Comparison of ENCODE assay signal across 1 cellular context in the genomic region with DNA sequence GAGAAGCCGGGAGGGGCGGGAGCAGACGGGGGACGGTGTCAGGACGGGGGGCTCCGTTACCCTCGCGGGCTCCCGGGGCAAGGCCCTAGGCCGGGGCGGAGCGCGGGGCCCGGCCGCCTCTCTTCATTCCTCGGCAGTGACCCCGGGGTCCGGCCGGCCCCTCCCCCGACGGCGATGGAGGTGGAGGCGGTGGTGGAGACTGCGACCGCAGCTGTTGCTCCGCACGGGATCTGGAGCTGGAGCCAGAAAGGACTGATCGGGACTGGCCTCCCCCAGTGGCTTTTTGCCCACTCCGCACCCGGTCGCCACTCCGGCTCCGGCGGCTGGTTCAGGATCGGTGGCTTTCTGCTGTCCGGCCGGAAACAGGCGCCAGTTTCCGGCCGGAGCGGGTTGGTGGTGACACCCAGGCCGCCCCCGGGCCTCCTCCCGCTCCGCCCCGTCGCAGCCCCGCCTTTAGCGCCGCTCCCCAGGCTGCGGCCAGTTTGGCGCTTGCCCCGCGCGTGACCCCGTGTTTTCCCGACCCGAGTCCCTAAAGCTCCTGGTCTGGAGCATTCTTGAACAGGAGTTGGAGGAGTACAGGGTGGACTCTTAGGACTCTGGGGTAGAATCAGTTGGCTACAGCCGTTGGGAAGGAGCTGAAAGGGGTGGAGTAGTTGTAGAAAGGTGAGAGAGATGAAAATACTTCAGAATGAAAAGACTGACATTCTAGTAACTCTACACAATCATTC.
A peak's percentile ranks its signal among the peaks of the same experiment; 100 is the strongest.
TF ChIP-seq lines count a peak whose summit lies in the region.

A gene (minus strand): TSS at position 339 of the 728 bp plus-strand sequence. CDS start 33,216 bp downstream, outside the sequence.

TF ChIP-seq in HepG2, 621 proteins besides CTCF, POLR2A, EP300 and RAD21 (continued from another document and continues in another):
- TF ChIP-seq FLYWCH1 (CRISPR knock-in tag; IDR thresholded peaks at IDR 0.05) (no peak), CHD4 (IDR thresholded peaks at IDR 0.05; ENCODE audit: borderline replicate concordance, low read length) (no peak), ZNF564 (CRISPR knock-in tag; IDR thresholded peaks at IDR 0.05) (peak; percentile 57; the same call in 1 of the 2 replicates), SP4 (CRISPR knock-in tag; IDR thresholded peaks at IDR 0.05) (peak; percentile 55; the same call in 1 of the 2 replicates), ZNF567 (CRISPR knock-in tag; IDR thresholded peaks at IDR 0.05; ENCODE audit: borderline replicate concordance) (peak; percentile 76; the same call in 1 of the 2 replicates), ZNF670 (CRISPR knock-in tag; IDR thresholded peaks at IDR 0.05; ENCODE audit: borderline replicate concordance) (peak; percentile 89; the same call in 1 of the 2 replicates), ZZZ3 (CRISPR knock-in tag; IDR thresholded peaks at IDR 0.05; ENCODE audit: borderline replicate concordance) (peak; percentile 64; the same call in 1 of the 2 replicates), ZNF713 (CRISPR knock-in tag; IDR thresholded peaks at IDR 0.05) (no peak), TBX2 (CRISPR knock-in tag; IDR thresholded peaks at IDR 0.05; ENCODE audit: borderline replicate concordance) (peak; percentile 91), MATR3 (CRISPR knock-in tag; IDR thresholded peaks at IDR 0.05) (no peak), SALL2 (CRISPR knock-in tag; IDR thresholded peaks at IDR 0.05) (no peak; the same call in 1 of the 2 replicates), KLF15 (CRISPR knock-in tag; IDR thresholded peaks at IDR 0.05; ENCODE audit: borderline replicate concordance) (no peak; the same call in 1 of the 2 replicates), LCORL (IDR thresholded peaks at IDR 0.05) (no peak; the same call in 1 of the 2 replicates), LCORL (CRISPR knock-in tag; IDR thresholded peaks at IDR 0.05) (peak; percentile 77), KDM5B (CRISPR knock-in tag; IDR thresholded peaks at IDR 0.05; ENCODE audit: borderline replicate concordance) (peak; percentile 89), ZNF747 (CRISPR knock-in tag; IDR thresholded peaks at IDR 0.05; ENCODE audit: borderline replicate concordance) (0 out of 2 replicates have a peak, but pooled peaks have one; percentile 44), AGO1 (IDR thresholded peaks at IDR 0.05; ENCODE audit: low read depth, low read length, poor library complexity, severe bottlenecking) (peak; percentile 36), KMT2B (CRISPR knock-in tag; IDR thresholded peaks at IDR 0.05) (peak; percentile 96), TOPORS (CRISPR knock-in tag; IDR thresholded peaks at IDR 0.05) (peak; percentile 65; the same call in 1 of the 2 replicates), MYC (CRISPR knock-in tag; IDR thresholded peaks at IDR 0.05; ENCODE audit: borderline replicate concordance) (peak; percentile 72; the same call in 1 of the 2 replicates), ZNF382 (CRISPR knock-in tag; IDR thresholded peaks at IDR 0.05; ENCODE audit: borderline replicate concordance) (no peak), PHB2 (IDR thresholded peaks at IDR 0.05; ENCODE audit: partially characterized antibody) (no peak), PCBP1 (IDR thresholded peaks at IDR 0.05; ENCODE audit: borderline replicate concordance, low read depth, low read length) (0 out of 2 replicates have a peak, but pooled peaks have one; percentile 42), ZNF543 (CRISPR knock-in tag; IDR thresholded peaks at IDR 0.05) (peak; percentile 95), IKZF1 (IDR thresholded peaks at IDR 0.05) (no peak)
- TF ChIP-seq, protein P1, sequence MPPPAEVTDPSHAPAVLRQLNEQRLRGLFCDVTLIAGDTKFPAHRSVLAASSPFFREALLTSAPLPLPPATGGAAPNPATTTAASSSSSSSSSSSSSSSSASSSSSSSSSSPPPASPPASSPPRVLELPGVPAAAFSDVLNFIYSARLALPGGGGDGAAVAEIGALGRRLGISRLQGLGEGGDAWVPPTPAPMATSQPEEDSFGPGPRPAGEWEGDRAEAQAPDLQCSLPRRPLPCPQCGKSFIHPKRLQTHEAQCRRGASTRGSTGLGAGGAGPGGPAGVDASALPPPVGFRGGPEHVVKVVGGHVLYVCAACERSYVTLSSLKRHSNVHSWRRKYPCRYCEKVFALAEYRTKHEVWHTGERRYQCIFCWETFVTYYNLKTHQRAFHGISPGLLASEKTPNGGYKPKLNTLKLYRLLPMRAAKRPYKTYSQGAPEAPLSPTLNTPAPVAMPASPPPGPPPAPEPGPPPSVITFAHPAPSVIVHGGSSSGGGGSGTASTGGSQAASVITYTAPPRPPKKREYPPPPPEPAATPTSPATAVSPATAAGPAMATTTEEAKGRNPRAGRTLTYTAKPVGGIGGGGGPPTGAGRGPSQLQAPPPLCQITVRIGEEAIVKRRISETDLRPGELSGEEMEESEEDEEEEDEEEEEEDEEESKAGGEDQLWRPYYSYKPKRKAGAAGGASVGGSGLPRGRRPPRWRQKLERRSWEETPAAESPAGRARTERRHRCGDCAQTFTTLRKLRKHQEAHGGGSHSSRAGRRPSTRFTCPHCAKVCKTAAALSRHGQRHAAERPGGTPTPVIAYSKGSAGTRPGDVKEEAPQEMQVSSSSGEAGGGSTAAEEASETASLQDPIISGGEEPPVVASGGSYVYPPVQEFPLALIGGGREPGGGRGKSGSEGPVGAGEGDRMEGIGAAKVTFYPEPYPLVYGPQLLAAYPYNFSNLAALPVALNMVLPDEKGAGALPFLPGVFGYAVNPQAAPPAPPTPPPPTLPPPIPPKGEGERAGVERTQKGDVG (CRISPR knock-in tag; IDR thresholded peaks at IDR 0.05; ENCODE audit: borderline replicate concordance) = peak; percentile 53; the same call in 1 of the 2 replicates
- TF ChIP-seq, protein P2, sequence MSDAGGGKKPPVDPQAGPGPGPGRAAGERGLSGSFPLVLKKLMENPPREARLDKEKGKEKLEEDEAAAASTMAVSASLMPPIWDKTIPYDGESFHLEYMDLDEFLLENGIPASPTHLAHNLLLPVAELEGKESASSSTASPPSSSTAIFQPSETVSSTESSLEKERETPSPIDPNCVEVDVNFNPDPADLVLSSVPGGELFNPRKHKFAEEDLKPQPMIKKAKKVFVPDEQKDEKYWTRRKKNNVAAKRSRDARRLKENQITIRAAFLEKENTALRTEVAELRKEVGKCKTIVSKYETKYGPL (CRISPR knock-in tag; IDR thresholded peaks at IDR 0.05) = no peak
- TF ChIP-seq, protein P3, sequence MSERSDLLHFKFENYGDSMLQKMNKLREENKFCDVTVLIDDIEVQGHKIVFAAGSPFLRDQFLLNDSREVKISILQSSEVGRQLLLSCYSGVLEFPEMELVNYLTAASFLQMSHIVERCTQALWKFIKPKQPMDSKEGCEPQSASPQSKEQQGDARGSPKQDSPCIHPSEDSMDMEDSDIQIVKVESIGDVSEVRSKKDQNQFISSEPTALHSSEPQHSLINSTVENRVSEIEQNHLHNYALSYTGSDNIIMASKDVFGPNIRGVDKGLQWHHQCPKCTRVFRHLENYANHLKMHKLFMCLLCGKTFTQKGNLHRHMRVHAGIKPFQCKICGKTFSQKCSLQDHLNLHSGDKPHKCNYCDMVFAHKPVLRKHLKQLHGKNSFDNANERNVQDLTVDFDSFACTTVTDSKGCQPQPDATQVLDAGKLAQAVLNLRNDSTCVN (CRISPR knock-in tag; IDR thresholded peaks at IDR 0.05; ENCODE audit: borderline replicate concordance) = peak; percentile 98
- TF ChIP-seq, protein P4, sequence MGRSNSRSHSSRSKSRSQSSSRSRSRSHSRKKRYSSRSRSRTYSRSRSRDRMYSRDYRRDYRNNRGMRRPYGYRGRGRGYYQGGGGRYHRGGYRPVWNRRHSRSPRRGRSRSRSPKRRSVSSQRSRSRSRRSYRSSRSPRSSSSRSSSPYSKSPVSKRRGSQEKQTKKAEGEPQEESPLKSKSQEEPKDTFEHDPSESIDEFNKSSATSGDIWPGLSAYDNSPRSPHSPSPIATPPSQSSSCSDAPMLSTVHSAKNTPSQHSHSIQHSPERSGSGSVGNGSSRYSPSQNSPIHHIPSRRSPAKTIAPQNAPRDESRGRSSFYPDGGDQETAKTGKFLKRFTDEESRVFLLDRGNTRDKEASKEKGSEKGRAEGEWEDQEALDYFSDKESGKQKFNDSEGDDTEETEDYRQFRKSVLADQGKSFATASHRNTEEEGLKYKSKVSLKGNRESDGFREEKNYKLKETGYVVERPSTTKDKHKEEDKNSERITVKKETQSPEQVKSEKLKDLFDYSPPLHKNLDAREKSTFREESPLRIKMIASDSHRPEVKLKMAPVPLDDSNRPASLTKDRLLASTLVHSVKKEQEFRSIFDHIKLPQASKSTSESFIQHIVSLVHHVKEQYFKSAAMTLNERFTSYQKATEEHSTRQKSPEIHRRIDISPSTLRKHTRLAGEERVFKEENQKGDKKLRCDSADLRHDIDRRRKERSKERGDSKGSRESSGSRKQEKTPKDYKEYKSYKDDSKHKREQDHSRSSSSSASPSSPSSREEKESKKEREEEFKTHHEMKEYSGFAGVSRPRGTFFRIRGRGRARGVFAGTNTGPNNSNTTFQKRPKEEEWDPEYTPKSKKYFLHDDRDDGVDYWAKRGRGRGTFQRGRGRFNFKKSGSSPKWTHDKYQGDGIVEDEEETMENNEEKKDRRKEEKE (IDR thresholded peaks at IDR 0.05) = no peak
- TF ChIP-seq, protein P5, sequence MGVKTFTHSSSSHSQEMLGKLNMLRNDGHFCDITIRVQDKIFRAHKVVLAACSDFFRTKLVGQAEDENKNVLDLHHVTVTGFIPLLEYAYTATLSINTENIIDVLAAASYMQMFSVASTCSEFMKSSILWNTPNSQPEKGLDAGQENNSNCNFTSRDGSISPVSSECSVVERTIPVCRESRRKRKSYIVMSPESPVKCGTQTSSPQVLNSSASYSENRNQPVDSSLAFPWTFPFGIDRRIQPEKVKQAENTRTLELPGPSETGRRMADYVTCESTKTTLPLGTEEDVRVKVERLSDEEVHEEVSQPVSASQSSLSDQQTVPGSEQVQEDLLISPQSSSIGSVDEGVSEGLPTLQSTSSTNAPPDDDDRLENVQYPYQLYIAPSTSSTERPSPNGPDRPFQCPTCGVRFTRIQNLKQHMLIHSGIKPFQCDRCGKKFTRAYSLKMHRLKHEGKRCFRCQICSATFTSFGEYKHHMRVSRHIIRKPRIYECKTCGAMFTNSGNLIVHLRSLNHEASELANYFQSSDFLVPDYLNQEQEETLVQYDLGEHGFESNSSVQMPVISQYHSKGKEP (CRISPR knock-in tag; IDR thresholded peaks at IDR 0.05) = peak; percentile 75; the same call in 1 of the 2 replicates
- TF ChIP-seq, protein P6, sequence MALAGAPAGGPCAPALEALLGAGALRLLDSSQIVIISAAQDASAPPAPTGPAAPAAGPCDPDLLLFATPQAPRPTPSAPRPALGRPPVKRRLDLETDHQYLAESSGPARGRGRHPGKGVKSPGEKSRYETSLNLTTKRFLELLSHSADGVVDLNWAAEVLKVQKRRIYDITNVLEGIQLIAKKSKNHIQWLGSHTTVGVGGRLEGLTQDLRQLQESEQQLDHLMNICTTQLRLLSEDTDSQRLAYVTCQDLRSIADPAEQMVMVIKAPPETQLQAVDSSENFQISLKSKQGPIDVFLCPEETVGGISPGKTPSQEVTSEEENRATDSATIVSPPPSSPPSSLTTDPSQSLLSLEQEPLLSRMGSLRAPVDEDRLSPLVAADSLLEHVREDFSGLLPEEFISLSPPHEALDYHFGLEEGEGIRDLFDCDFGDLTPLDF (CRISPR knock-in tag; IDR thresholded peaks at IDR 0.05) = peak; percentile 56; the same call in 1 of the 2 replicates
- TF ChIP-seq, protein P7, sequence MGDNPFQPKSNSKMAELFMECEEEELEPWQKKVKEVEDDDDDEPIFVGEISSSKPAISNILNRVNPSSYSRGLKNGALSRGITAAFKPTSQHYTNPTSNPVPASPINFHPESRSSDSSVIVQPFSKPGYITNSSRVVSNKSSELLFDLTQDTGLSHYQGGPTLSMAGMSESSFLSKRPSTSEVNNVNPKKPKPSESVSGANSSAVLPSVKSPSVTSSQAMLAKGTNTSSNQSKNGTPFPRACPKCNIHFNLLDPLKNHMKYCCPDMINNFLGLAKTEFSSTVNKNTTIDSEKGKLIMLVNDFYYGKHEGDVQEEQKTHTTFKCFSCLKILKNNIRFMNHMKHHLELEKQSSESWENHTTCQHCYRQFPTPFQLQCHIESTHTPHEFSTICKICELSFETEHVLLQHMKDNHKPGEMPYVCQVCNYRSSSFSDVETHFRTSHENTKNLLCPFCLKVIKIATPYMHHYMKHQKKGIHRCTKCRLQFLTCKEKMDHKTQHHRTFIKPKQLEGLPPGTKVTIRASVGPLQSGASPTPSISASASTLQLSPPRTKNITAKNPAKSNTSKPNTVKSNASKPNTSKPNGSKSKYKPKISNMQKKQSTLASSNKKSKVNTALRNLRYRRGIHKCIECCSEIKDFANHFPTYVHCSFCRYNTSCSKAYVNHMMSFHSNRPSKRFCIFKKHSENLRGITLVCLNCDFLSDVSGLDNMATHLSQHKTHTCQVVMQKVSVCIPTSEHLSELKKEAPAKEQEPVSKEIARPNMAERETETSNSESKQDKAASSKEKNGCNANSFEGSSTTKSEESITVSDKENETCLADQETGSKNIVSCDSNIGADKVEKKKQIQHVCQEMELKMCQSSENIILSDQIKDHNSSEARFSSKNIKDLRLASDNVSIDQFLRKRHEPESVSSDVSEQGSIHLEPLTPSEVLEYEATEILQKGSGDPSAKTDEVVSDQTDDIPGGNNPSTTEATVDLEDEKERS (CRISPR knock-in tag; IDR thresholded peaks at IDR 0.05) = peak; percentile 71; the same call in 1 of the 2 replicates
- TF ChIP-seq, protein P8, sequence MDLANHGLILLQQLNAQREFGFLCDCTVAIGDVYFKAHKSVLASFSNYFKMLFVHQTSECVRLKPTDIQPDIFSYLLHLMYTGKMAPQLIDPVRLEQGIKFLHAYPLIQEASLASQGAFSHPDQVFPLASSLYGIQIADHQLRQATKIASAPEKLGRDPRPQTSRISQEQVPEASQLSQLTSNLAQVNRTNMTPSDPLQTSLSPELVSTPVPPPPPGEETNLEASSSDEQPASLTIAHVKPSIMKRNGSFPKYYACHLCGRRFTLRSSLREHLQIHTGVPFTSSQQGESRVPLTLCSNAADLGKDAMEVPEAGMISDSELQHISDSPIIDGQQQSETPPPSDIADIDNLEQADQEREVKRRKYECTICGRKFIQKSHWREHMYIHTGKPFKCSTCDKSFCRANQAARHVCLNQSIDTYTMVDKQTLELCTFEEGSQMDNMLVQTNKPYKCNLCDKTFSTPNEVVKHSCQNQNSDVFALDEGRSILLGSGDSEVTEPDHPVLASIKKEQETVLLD (CRISPR knock-in tag; IDR thresholded peaks at IDR 0.05; ENCODE audit: low read depth) = peak; percentile 84
- TF ChIP-seq, protein P9, sequence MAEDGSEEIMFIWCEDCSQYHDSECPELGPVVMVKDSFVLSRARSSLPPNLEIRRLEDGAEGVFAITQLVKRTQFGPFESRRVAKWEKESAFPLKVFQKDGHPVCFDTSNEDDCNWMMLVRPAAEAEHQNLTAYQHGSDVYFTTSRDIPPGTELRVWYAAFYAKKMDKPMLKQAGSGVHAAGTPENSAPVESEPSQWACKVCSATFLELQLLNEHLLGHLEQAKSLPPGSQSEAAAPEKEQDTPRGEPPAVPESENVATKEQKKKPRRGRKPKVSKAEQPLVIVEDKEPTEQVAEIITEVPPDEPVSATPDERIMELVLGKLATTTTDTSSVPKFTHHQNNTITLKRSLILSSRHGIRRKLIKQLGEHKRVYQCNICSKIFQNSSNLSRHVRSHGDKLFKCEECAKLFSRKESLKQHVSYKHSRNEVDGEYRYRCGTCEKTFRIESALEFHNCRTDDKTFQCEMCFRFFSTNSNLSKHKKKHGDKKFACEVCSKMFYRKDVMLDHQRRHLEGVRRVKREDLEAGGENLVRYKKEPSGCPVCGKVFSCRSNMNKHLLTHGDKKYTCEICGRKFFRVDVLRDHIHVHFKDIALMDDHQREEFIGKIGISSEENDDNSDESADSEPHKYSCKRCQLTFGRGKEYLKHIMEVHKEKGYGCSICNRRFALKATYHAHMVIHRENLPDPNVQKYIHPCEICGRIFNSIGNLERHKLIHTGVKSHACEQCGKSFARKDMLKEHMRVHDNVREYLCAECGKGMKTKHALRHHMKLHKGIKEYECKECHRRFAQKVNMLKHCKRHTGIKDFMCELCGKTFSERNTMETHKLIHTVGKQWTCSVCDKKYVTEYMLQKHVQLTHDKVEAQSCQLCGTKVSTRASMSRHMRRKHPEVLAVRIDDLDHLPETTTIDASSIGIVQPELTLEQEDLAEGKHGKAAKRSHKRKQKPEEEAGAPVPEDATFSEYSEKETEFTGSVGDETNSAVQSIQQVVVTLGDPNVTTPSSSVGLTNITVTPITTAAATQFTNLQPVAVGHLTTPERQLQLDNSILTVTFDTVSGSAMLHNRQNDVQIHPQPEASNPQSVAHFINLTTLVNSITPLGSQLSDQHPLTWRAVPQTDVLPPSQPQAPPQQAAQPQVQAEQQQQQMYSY (CRISPR knock-in tag; IDR thresholded peaks at IDR 0.05) = peak; percentile 93
